Comparison of ENCODE assay signal across 12 cellular contexts in the genomic region with DNA sequence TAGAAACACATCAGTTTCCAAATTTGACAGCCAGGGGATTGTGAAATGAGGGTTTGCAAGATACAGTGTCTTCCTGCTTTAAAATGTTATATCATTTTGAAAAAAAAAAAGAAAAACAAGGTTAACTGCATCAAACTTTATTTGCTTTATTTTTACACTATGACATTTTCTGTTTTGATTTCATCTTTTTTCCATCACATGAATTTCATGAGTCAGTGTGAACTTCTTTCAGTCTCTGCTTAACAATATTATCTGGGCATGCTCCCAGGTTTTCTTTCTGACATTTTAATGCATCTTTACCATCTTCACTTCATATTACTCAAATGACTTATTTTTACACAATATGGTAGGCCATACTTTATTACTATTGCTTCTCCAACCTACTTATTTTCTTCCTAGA. TPM values are rescaled to one million over a fixed set of nuclear protein-coding genes. Genes with fewer than 3 reads are reported as not detected.
DNase-seq lines count a peak whose midpoint lies in the region; ATAC-seq and TF ChIP-seq lines count a peak whose summit lies in the region.
"Had no signal": no experiment of that assay in that cellular context is flagged by ENCODE, and none has a peak within 500 bp of the region (broad histone marks: within the 10 kb centered on the region; RNA-seq: fewer than 3 reads in every experiment).

No MANE protein-coding gene starts in this region.

- no peak for TF ChIP-seq POLR2A in lower leg skin (IDR thresholded peaks at IDR 0.05)

- peaks cover 0 to 3% (median 0%) of the 10 kb centered on the region in 5 donors for H3K36me3 ChIP-seq in subcutaneous abdominal adipose tissue (ENCODE audit: control insufficient read depth in 5 of 5, insufficient read depth in 5 of 5, low read length in 5 of 5)

- H3K27ac Mint-ChIP-seq in activated CD4-positive, alpha-beta memory T cell treated with anti-CD3 and anti-CD28 coated beads for 36 hours: no peak overlapping the region
- H3K27ac Mint-ChIP-seq in activated CD4-positive, alpha-beta memory T cell treated with anti-CD3 and anti-CD28 coated beads, Interleukin-2, amount 10 ng/mL, durations not matched to agents 7 days and 5 days: no peak overlapping the region
- no peak overlapping the region for H3K27ac Mint-ChIP-seq in activated CD8-positive, alpha-beta T cell treated with anti-CD3 and anti-CD28 coated beads, Interleukin-2, amount 10 ng/mL, durations not matched to agents 7 days and 5 days

- H3K4me1 Mint-ChIP-seq in activated CD4-positive, alpha-beta memory T cell treated with anti-CD3 and anti-CD28 coated beads for 36 hours (ENCODE audit: low read depth): peaks cover 61% of the 10 kb centered on the region
- peaks cover 54% of the 10 kb centered on the region for H3K4me1 Mint-ChIP-seq in activated CD4-positive, alpha-beta memory T cell treated with anti-CD3 and anti-CD28 coated beads, Interleukin-2, amount 10 ng/mL, durations not matched to agents 7 days and 5 days
- peaks cover 49% of the 10 kb centered on the region for H3K4me1 Mint-ChIP-seq in activated CD8-positive, alpha-beta T cell treated with anti-CD3 and anti-CD28 coated beads, Interleukin-2, amount 10 ng/mL, durations not matched to agents 7 days and 5 days (ENCODE audit: low read depth)

- POLR2A ChIA-PET in activated CD4-positive, alpha-beta memory T cell treated with anti-CD3 and anti-CD28 coated beads for 36 hours (lab: Charles Lee): interaction anchor here (1.8 kb wide), 1 partner anchor 12 kb away, joined by 7 read pairs; no protein-coding TSS in a partner anchor
- POLR2A ChIA-PET in activated CD4-positive, alpha-beta memory T cell treated with anti-CD3 and anti-CD28 coated beads, Interleukin-2, amount 10 ng/mL, durations not matched to agents 7 days and 5 days (lab: Charles Lee): interaction anchor here (0.7 to 7.1 kb wide), 5 partner anchors 11 to 164 kb away, joined by 4 to 299 read pairs (median 15); partner anchors contain the start of gene HINT3
- POLR2A ChIA-PET in activated CD8-positive, alpha-beta T cell treated with anti-CD3 and anti-CD28 coated beads, Interleukin-2, amount 10 ng/mL, durations not matched to agents 7 days and 5 days (lab: Charles Lee): interaction anchor here (0.6 to 4.3 kb wide), 4 partner anchors 12 to 164 kb away, joined by 3 to 186 read pairs (median 26); partner anchors contain the start of gene HINT3

- H3K9ac ChIP-seq in subcutaneous abdominal adipose tissue (ENCODE audit: low read length in 5 of 5): peak overlapping the region in 2 of 5 donors; percentile 25 to 42

- H3K27me3 Mint-ChIP-seq in activated CD4-positive, alpha-beta memory T cell treated with anti-CD3 and anti-CD28 coated beads for 36 hours: no peaks in the 10 kb centered on the region
- H3K27me3 Mint-ChIP-seq in activated CD4-positive, alpha-beta memory T cell treated with anti-CD3 and anti-CD28 coated beads, Interleukin-2, amount 10 ng/mL, durations not matched to agents 7 days and 5 days: no peaks in the 10 kb centered on the region
- H3K27me3 Mint-ChIP-seq in activated CD8-positive, alpha-beta T cell treated with anti-CD3 and anti-CD28 coated beads, Interleukin-2, amount 10 ng/mL, durations not matched to agents 7 days and 5 days (ENCODE audit: low read depth): no peaks in the 10 kb centered on the region

- no peaks in the 10 kb centered on the region for H3K9me3 ChIP-seq in subcutaneous abdominal adipose tissue (ENCODE audit: control insufficient read depth in 5 of 5, low read length in 5 of 5)

- intact Hi-C loops in activated CD4-positive, alpha-beta memory T cell treated with anti-CD3 and anti-CD28 coated beads for 36 hours (cut with micrococcal nuclease): loop anchor here (1.0 to 10.0 kb wide), 2 partner anchors 127 to 1502 kb away; no protein-coding TSS in a partner anchor
- intact Hi-C loops in lower leg skin (cut with DNase I; ENCODE audit: low total_unique reads): no loop called here

- ATAC-seq in activated CD8-positive, alpha-beta T cell treated with anti-CD3 and anti-CD28 coated beads, Interleukin-2, amount 10 ng/mL, durations not matched to agents 7 days and 5 days: no peak
- ATAC-seq: HCT116 had no signal

- peak overlapping the region; percentile 43 for H3K4me3 Mint-ChIP-seq in activated CD4-positive, alpha-beta memory T cell treated with anti-CD3 and anti-CD28 coated beads for 36 hours
- H3K4me3 Mint-ChIP-seq in activated CD4-positive, alpha-beta memory T cell treated with anti-CD3 and anti-CD28 coated beads, Interleukin-2, amount 10 ng/mL, durations not matched to agents 7 days and 5 days: no peak overlapping the region
- H3K4me3 Mint-ChIP-seq in activated CD8-positive, alpha-beta T cell treated with anti-CD3 and anti-CD28 coated beads, Interleukin-2, amount 10 ng/mL, durations not matched to agents 7 days and 5 days: peak overlapping the region; percentile 8

- peaks cover 6% of the 10 kb centered on the region for H3K36me3 Mint-ChIP-seq in activated CD4-positive, alpha-beta memory T cell treated with anti-CD3 and anti-CD28 coated beads for 36 hours
- H3K36me3 Mint-ChIP-seq in activated CD4-positive, alpha-beta memory T cell treated with anti-CD3 and anti-CD28 coated beads, Interleukin-2, amount 10 ng/mL, durations not matched to agents 7 days and 5 days (ENCODE audit: low read depth): peaks cover 23% of the 10 kb centered on the region
- peaks cover 8% of the 10 kb centered on the region for H3K36me3 Mint-ChIP-seq in activated CD8-positive, alpha-beta T cell treated with anti-CD3 and anti-CD28 coated beads, Interleukin-2, amount 10 ng/mL, durations not matched to agents 7 days and 5 days (ENCODE audit: low read depth)

- H3K4me1 ChIP-seq in subcutaneous abdominal adipose tissue (ENCODE audit: control insufficient read depth in 5 of 5, insufficient read depth in 5 of 5, low read length in 5 of 5): peaks cover 12 to 66% (median 64%) of the 10 kb centered on the region in 5 donors

- H3K27me3 ChIP-seq in subcutaneous abdominal adipose tissue (ENCODE audit: control insufficient read depth in 5 of 5, insufficient read depth in 4 of 5, low read length in 5 of 5): no peaks in the 10 kb centered on the region

- H3K27ac ChIP-seq in subcutaneous abdominal adipose tissue (ENCODE audit: low read depth, low read length): peak overlapping the region; percentile 93

- H3K4me3 ChIP-seq in fibroblast of mammary gland (ENCODE audit: control insufficient read depth, low read depth, low read length): peak overlapping the region; percentile 34
- peak overlapping the region in 2 of 5 donors; percentile 1 to 93 for H3K4me3 ChIP-seq in subcutaneous abdominal adipose tissue (ENCODE audit: low read depth in 1 of 5, low read length in 5 of 5)
- no peak overlapping the region for H3K4me3 ChIP-seq in lower leg skin (ENCODE audit: low read depth, poor library complexity, severe bottlenecking)

- TF ChIP-seq CTCF in fibroblast of mammary gland (conservative IDR thresholded peaks at IDR 0.05; ENCODE audit: control insufficient read depth, insufficient read depth, low read depth, low read length) (no peak), lower leg skin (IDR thresholded peaks at IDR 0.05) (no peak)

- no peak for DNase-seq in activated CD4-positive, alpha-beta memory T cell treated with anti-CD3 and anti-CD28 coated beads for 36 hours
- no peak for DNase-seq in activated CD4-positive, alpha-beta memory T cell treated with anti-CD3 and anti-CD28 coated beads, Interleukin-2, amount 10 ng/mL, durations not matched to agents 7 days and 5 days
- no peak for DNase-seq in activated CD8-positive, alpha-beta T cell treated with anti-CD3 and anti-CD28 coated beads, Interleukin-2, amount 10 ng/mL, durations not matched to agents 7 days and 5 days
- DNase-seq in fibroblast of mammary gland (ENCODE audit: low read depth): peak; percentile 76
- no peak for DNase-seq in lower leg skin (ENCODE audit: low spot score in 2 of 2)
- DNase-seq in LoVo (ENCODE audit: low spot score): no peak
- DNase-seq in ACHN: no peak
- DNase-seq: NCI-H524 treated with DMSO at 0.1 percent for 48 hours, small intestine had no signal

- H3K9me3 Mint-ChIP-seq in activated CD4-positive, alpha-beta memory T cell treated with anti-CD3 and anti-CD28 coated beads for 36 hours: no peaks in the 10 kb centered on the region
- H3K9me3 Mint-ChIP-seq in activated CD4-positive, alpha-beta memory T cell treated with anti-CD3 and anti-CD28 coated beads, Interleukin-2, amount 10 ng/mL, durations not matched to agents 7 days and 5 days: no peaks in the 10 kb centered on the region
- no peaks in the 10 kb centered on the region for H3K9me3 Mint-ChIP-seq in activated CD8-positive, alpha-beta T cell treated with anti-CD3 and anti-CD28 coated beads, Interleukin-2, amount 10 ng/mL, durations not matched to agents 7 days and 5 days (ENCODE audit: insufficient read depth)

- CTCF ChIA-PET in activated CD4-positive, alpha-beta memory T cell treated with anti-CD3 and anti-CD28 coated beads for 36 hours (lab: Charles Lee): interaction anchor here (0.8 to 6.0 kb wide), 8 partner anchors 11 to 181 kb away, joined by 3 to 106 read pairs (median 9); partner anchors contain the start of gene HINT3
- CTCF ChIA-PET in activated CD4-positive, alpha-beta memory T cell treated with anti-CD3 and anti-CD28 coated beads, Interleukin-2, amount 10 ng/mL, durations not matched to agents 7 days and 5 days (lab: Charles Lee): interaction anchor here (0.9 to 9.7 kb wide), 6 partner anchors 11 to 163 kb away, joined by 3 to 231 read pairs (median 7); partner anchors contain the start of gene HINT3
- CTCF ChIA-PET in activated CD8-positive, alpha-beta T cell treated with anti-CD3 and anti-CD28 coated beads, Interleukin-2, amount 10 ng/mL, durations not matched to agents 7 days and 5 days (lab: Charles Lee): interaction anchor here (1.1 to 9.1 kb wide), 8 partner anchors 9 to 163 kb away, joined by 4 to 225 read pairs (median 12); partner anchors contain the start of gene HINT3

- in situ Hi-C loops in ACHN (cut with HindIII; ENCODE audit: low pct_ligation_motif_present, low pct_unique_long_range_greater_than_20kb, low sequenced_read_pairs): no loop called here

RNA-seq across cellular contexts. Expression of gene NCOA7, which starts 1.9 kb away (rescaled TPM):
- total RNA-seq in activated CD4-positive, alpha-beta memory T cell treated with anti-CD3 and anti-CD28 coated beads for 36 hours: 10 to 100 TPM; 42.3 to 43.4 TPM
- total RNA-seq in activated CD4-positive, alpha-beta memory T cell treated with anti-CD3 and anti-CD28 coated beads, Interleukin-2, amount 10 ng/mL, durations not matched to agents 7 days and 5 days: 10 to 100 TPM; 45.2 to 49.9 TPM
- total RNA-seq in activated CD8-positive, alpha-beta T cell treated with anti-CD3 and anti-CD28 coated beads, Interleukin-2, amount 10 ng/mL, durations not matched to agents 7 days and 5 days: 10 to 100 TPM; 27.8 to 31.7 TPM
- 10 to 100 TPM in 3 of 4 donors, 1 to 10 TPM in 1; 6.8 to 14.9 (median 13.3) TPM for total RNA-seq in lower leg skin

RNA-seq across cellular contexts. Expression of gene HEY2, which starts 43.2 kb away (rescaled TPM):
- not detected for total RNA-seq in activated CD4-positive, alpha-beta memory T cell treated with anti-CD3 and anti-CD28 coated beads for 36 hours
- total RNA-seq in activated CD4-positive, alpha-beta memory T cell treated with anti-CD3 and anti-CD28 coated beads, Interleukin-2, amount 10 ng/mL, durations not matched to agents 7 days and 5 days: not detected
- total RNA-seq in activated CD8-positive, alpha-beta T cell treated with anti-CD3 and anti-CD28 coated beads, Interleukin-2, amount 10 ng/mL, durations not matched to agents 7 days and 5 days: not detected
- 1 to 10 TPM in 2 of 4 donors, under 1 TPM in 2; 0.65 to 2.9 (median 1.5) TPM for total RNA-seq in lower leg skin
- total RNA-seq: bronchial epithelial cell had no signal
